In genomic region chr17:35087731-35088646, GRCh38 we compare ENCODE assay signal across 8 cellular contexts. TPM values are rescaled to one million over a fixed set of nuclear protein-coding genes. Genes with fewer than 3 reads are reported as not detected.
DNase-seq lines count a peak whose midpoint lies in the region; ATAC-seq and TF ChIP-seq lines count a peak whose summit lies in the region.

No MANE protein-coding gene starts in this region.

- H3K9ac ChIP-seq in endodermal cell (ENCODE audit: extremely low read depth, low read length, poor library complexity, severe bottlenecking), result peak overlapping the region; percentile 54

- H3K36me3 Mint-ChIP-seq in activated CD4-positive, alpha-beta T cell treated with anti-CD3 and anti-CD28 coated beads, Interleukin-2, amount 10 ng/mL, durations not matched to agents 24 days and 14 days (ENCODE audit: low read depth), result peaks cover 2% of the 10 kb centered on the region
- H3K36me3 Mint-ChIP-seq in endodermal cell (ENCODE audit: low read depth), result peaks cover 2% of the 10 kb centered on the region

- H3K27ac ChIP-seq in endodermal cell (ENCODE audit: low read depth, low read length) (no peak overlapping the region), lung (ENCODE audit: low read depth in 1 of 2, low read length in 1 of 2) (peak overlapping the region; percentile 86 to 94)

- H3K27me3 Mint-ChIP-seq in activated CD4-positive, alpha-beta T cell treated with anti-CD3 and anti-CD28 coated beads, Interleukin-2, amount 10 ng/mL, durations not matched to agents 24 days and 14 days, result no peaks in the 10 kb centered on the region
- H3K27me3 Mint-ChIP-seq in endodermal cell (ENCODE audit: insufficient read depth), result no peaks in the 10 kb centered on the region

- WGBS in endodermal cell (ENCODE audit: insufficient coverage in 1 of 2, insufficient read length in 1 of 2), 2 experiments, result 19 to 40% methylated on average over 8 to 21 of the region's 22 CpGs
- 3 to 4% methylated on average over 22 of the region's 22 CpGs for WGBS in lung, 2 donors

- peak overlapping the region; percentile 96 for H3K27ac Mint-ChIP-seq in activated CD4-positive, alpha-beta T cell treated with anti-CD3 and anti-CD28 coated beads, Interleukin-2, amount 10 ng/mL, durations not matched to agents 24 days and 14 days
- peak overlapping the region; percentile 94 for H3K27ac Mint-ChIP-seq in endodermal cell

- peak; percentile 86 for DNase-seq in Ammon's horn (ENCODE audit: low spot score)
- peak; percentile 26 for DNase-seq in LoVo (ENCODE audit: low spot score)
- DNase-seq in activated CD4-positive, alpha-beta T cell treated with anti-CD3 and anti-CD28 coated beads, Interleukin-2, amount 10 ng/mL, durations not matched to agents 24 days and 14 days, result peak; percentile 82
- peak; percentile 87 for DNase-seq in endodermal cell
- DNase-seq in lung (ENCODE audit: low spot score), result peak; percentile 53
- peak; percentile 25 for DNase-seq in stromal cell of bone marrow (ENCODE audit: low read depth)

- H3K4me3 ChIP-seq in endodermal cell (ENCODE audit: low read length), result peak overlapping the region; percentile 88
- H3K4me3 ChIP-seq in lung, result peak overlapping the region; percentile 96

- peaks cover 5% of the 10 kb centered on the region for H3K4me1 ChIP-seq in endodermal cell (ENCODE audit: control insufficient read depth, insufficient read depth, low read length)
- peaks cover 0 to 2% of the 10 kb centered on the region in 2 donors for H3K4me1 ChIP-seq in lung (ENCODE audit: control insufficient read depth in 2 of 2, insufficient read depth in 2 of 2, low read length in 2 of 2)

- TF ChIP-seq CTCF in endodermal cell (conservative IDR thresholded peaks at IDR 0.05), result no peak
- no peak for TF ChIP-seq CTCF in lung (IDR thresholded peaks at IDR 0.05; ENCODE audit: control extremely low read depth, extremely low read depth)

- no peaks in the 10 kb centered on the region for H3K9me3 ChIP-seq in endodermal cell (ENCODE audit: control insufficient read depth, low read length)
- no peaks in the 10 kb centered on the region for H3K9me3 ChIP-seq in lung (ENCODE audit: control insufficient read depth in 2 of 2, insufficient read depth in 1 of 2, low read length in 1 of 2)

- H3K9me3 Mint-ChIP-seq in activated CD4-positive, alpha-beta T cell treated with anti-CD3 and anti-CD28 coated beads, Interleukin-2, amount 10 ng/mL, durations not matched to agents 24 days and 14 days, result no peaks in the 10 kb centered on the region
- H3K9me3 Mint-ChIP-seq in endodermal cell, result no peaks in the 10 kb centered on the region

- H3K4me3 Mint-ChIP-seq in activated CD4-positive, alpha-beta T cell treated with anti-CD3 and anti-CD28 coated beads, Interleukin-2, amount 10 ng/mL, durations not matched to agents 24 days and 14 days, result peak overlapping the region; percentile 95
- peak overlapping the region; percentile 88 for H3K4me3 Mint-ChIP-seq in endodermal cell

- ATAC-seq in GM18907 (IDR thresholded peaks at IDR 0.05; ENCODE audit: unreplicated experiment) (peak; percentile 15), lung (ENCODE audit: insufficient read depth, low FRiP score) (peak; percentile 37), HG03571 (IDR thresholded peaks at IDR 0.05; ENCODE audit: unreplicated experiment) (no peak)

- H3K36me3 ChIP-seq in endodermal cell (ENCODE audit: control insufficient read depth, insufficient read depth, low read length), result no peaks in the 10 kb centered on the region
- H3K36me3 ChIP-seq in lung (ENCODE audit: control insufficient read depth in 2 of 2, insufficient read depth in 2 of 2, low read length in 2 of 2), result peaks cover 0 to 1% of the 10 kb centered on the region in 2 donors

- H3K27me3 ChIP-seq in endodermal cell (ENCODE audit: control insufficient read depth, insufficient read depth, low read length, poor library complexity, severe bottlenecking) (no peaks in the 10 kb centered on the region), lung (ENCODE audit: control insufficient read depth, insufficient read depth) (no peaks in the 10 kb centered on the region)

- intact Hi-C loops in activated CD4-positive, alpha-beta T cell treated with anti-CD3 and anti-CD28 coated beads, Interleukin-2, amount 10 ng/mL, durations not matched to agents 24 days and 14 days (cut with micrococcal nuclease), result loop anchor here (1.0 to 10.0 kb wide), 3 partner anchors 25 to 703 kb away; partner anchors contain the start of gene RFFL

- peaks cover 48% of the 10 kb centered on the region for H3K4me1 Mint-ChIP-seq in activated CD4-positive, alpha-beta T cell treated with anti-CD3 and anti-CD28 coated beads, Interleukin-2, amount 10 ng/mL, durations not matched to agents 24 days and 14 days
- peaks cover 42% of the 10 kb centered on the region for H3K4me1 Mint-ChIP-seq in endodermal cell

RNA-seq across cellular contexts. Expression of gene RFFL, which starts 24.5 kb away (rescaled TPM):
- total RNA-seq in activated CD4-positive, alpha-beta T cell treated with anti-CD3 and anti-CD28 coated beads, Interleukin-2, amount 10 ng/mL, durations not matched to agents 24 days and 14 days, result 23.5 TPM in 2 replicates
- total RNA-seq in endodermal cell (10 to 100 TPM; 33.8 to 56.6 TPM), lung (10 to 100 TPM; 18.4 to 38.1 TPM)
- 15.5 TPM for polyA plus RNA-seq in endodermal cell (2013, experiment 1 of 2)
- polyA plus RNA-seq in endodermal cell (2013, experiment 2 of 2), result 18.5 TPM
- 10 to 100 TPM in 1 of 2 donors, 1 to 10 TPM in 1; 5.8 to 25.4 TPM for polyA plus RNA-seq in lung

RNA-seq across cellular contexts. Expression of gene RAD51D, which starts 31.7 kb away (rescaled TPM):
- 32.6 and 35.2 TPM in 2 replicates for total RNA-seq in activated CD4-positive, alpha-beta T cell treated with anti-CD3 and anti-CD28 coated beads, Interleukin-2, amount 10 ng/mL, durations not matched to agents 24 days and 14 days
- total RNA-seq in endodermal cell (10 to 100 TPM; 24.8 to 26.0 TPM), lung (10 to 100 TPM in 1 of 2 donors, 1 to 10 TPM in 1; 8.8 to 17.4 TPM)
- 9.2 TPM for polyA plus RNA-seq in endodermal cell (2013, experiment 1 of 2)
- polyA plus RNA-seq in endodermal cell (2013, experiment 2 of 2), result 9.5 TPM
- 1 to 10 TPM; 5.0 to 8.9 TPM for polyA plus RNA-seq in lung

RNA-seq across cellular contexts. Expression of gene FNDC8, which starts 33.4 kb away (rescaled TPM):
- not detected in 2 replicates for total RNA-seq in activated CD4-positive, alpha-beta T cell treated with anti-CD3 and anti-CD28 coated beads, Interleukin-2, amount 10 ng/mL, durations not matched to agents 24 days and 14 days
- total RNA-seq in endodermal cell (not detected), lung (not detected)
- not detected for polyA plus RNA-seq in endodermal cell (2013, experiment 1 of 2)
- not detected for polyA plus RNA-seq in endodermal cell (2013, experiment 2 of 2)
- not detected for polyA plus RNA-seq in lung

RNA-seq across cellular contexts. Expression of gene NLE1, which starts 54.1 kb away (rescaled TPM):
- total RNA-seq in activated CD4-positive, alpha-beta T cell treated with anti-CD3 and anti-CD28 coated beads, Interleukin-2, amount 10 ng/mL, durations not matched to agents 24 days and 14 days, result 45.3 and 47.9 TPM in 2 replicates
- total RNA-seq in endodermal cell, result 10 to 100 TPM; 20.7 to 26.9 TPM
- 18.1 TPM for polyA plus RNA-seq in endodermal cell (2013, experiment 1 of 2)
- 15.7 TPM for polyA plus RNA-seq in endodermal cell (2013, experiment 2 of 2)
- total RNA-seq in lung, result 10 to 100 TPM in 1 of 2 donors, 1 to 10 TPM in 1; 7.7 to 15.2 TPM
- 10 to 100 TPM in 1 of 2 donors, 1 to 10 TPM in 1; 6.8 to 10.6 TPM for polyA plus RNA-seq in lung

RNA-seq across cellular contexts. Expression of gene UNC45B, which starts 59.6 kb away (rescaled TPM):
- not detected in 2 replicates for total RNA-seq in activated CD4-positive, alpha-beta T cell treated with anti-CD3 and anti-CD28 coated beads, Interleukin-2, amount 10 ng/mL, durations not matched to agents 24 days and 14 days
- total RNA-seq in endodermal cell, result not detected
- polyA plus RNA-seq in endodermal cell (2013, experiment 1 of 2), result not detected
- not detected for polyA plus RNA-seq in endodermal cell (2013, experiment 2 of 2)
- 1 to 10 TPM in 1 of 2 donors, under 1 TPM in 1; 0.43 to 1.6 TPM for total RNA-seq in lung
- under 1 TPM; 0.06 to 0.16 TPM for polyA plus RNA-seq in lung

Comparison
In these comparisons a context has a peak if more than half of its experiments do, and no peak if none do; other contexts are left out.
1. DNase-seq: peak in every context shown above with its lines; median percentile 87 in endodermal cell; 86 in Ammon's horn; 82 in activated CD4-positive, alpha-beta T cell treated with anti-CD3 and anti-CD28 coated beads, Interleukin-2, amount 10 ng/mL, durations not matched to agents 24 days and 14 days; 53 in lung; 26 in LoVo; 25 in stromal cell of bone marrow.